ENCODE assay signal across 1 cellular context in the genomic region with DNA sequence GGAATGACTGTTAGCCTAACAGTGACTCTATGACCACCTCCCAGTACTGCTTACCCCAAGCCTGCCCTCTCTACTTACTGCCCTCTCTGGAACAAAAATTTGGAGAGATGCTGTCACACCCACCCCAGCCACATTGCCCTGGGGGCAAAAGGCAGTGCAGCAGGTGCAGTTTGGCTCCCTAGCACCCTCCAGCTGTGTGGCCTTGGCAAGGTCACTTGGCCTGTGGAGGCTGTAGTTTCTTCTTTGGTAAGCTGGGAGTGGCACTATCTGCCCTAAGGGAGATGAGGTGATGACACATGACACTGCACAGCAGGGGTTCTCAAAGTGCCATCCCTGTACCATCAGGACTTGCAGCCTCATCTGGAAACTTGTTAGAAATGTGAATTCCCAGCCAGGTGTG.
TF ChIP-seq lines count a peak whose summit lies in the region.

No MANE protein-coding gene starts in this region.

TF ChIP-seq in HepG2, 621 proteins besides CTCF, POLR2A, EP300 and RAD21:
- no peak for TF ChIP-seq ZNF432 (CRISPR knock-in tag; IDR thresholded peaks at IDR 0.05; ENCODE audit: borderline replicate concordance)
- TF ChIP-seq SAFB2 (CRISPR knock-in tag; IDR thresholded peaks at IDR 0.05; ENCODE audit: borderline replicate concordance, low read depth), result 0 out of 2 replicates have a peak, but pooled peaks have one; percentile 43
